Comparison of ENCODE assay signal across 21 cellular contexts in the genomic region with DNA sequence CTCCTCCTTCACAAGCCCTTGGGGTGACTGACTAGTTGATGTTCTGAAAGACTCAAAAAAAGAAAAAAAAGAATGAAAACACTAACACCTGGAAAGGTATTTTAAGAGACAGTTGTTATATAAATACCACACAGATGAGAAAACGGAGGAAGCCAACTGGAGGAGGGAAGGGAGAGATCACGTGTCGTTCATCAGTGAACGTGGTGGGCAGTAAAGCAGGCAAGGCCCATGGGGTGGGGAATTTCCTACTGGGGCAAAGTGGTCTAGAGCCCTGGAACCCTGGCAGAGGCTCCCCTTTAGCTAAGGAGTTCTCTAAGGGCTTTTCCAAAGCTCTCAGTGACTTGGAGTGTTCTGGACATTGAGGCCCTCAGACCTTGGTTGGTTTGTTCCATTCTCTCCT.
"Had no signal": no experiment of that assay in that cellular context is flagged by ENCODE, and none has a peak within 500 bp of the region (broad histone marks: within the 10 kb centered on the region; RNA-seq: fewer than 3 reads in every experiment).

No MANE protein-coding gene starts in this region.

- H3K27ac ChIP-seq: esophagus squamous epithelium, left ventricle myocardium inferior, pancreas, prostate gland, thoracic aorta, vagina had no signal

- FAIRE-seq: frontal cortex, pancreas had no signal

- H3K36me3 ChIP-seq: esophagus squamous epithelium, pancreas, prostate gland, thoracic aorta, vagina had no signal

- ATAC-seq: activated CD8-positive, alpha-beta T cell treated with anti-CD3 and anti-CD28 coated beads for 36 hours; activated naive CD4-positive, alpha-beta T cell treated with anti-CD3 and anti-CD28 coated beads, Interleukin-2, amount 50 U/mL, for 72 hours; activated T-cell treated with anti-CD3 and anti-CD28 coated beads, Interleukin-2, amount 50 U/mL, for 72 hours; pancreas had no signal

- H3K9me3 ChIP-seq: esophagus squamous epithelium, left ventricle myocardium inferior, pancreas, prostate gland, thoracic aorta, vagina had no signal

- DNase-seq: activated B cell treated with CpG ODN at 0.5 μM for 24 hours; activated CD4-positive, alpha-beta T cell treated with anti-CD3 and anti-CD28 coated beads, Interleukin-2, amount 50 U/mL, for 1 hour; activated CD8-positive, alpha-beta T cell treated with anti-CD3 and anti-CD28 coated beads for 36 hours; activated naive CD4-positive, alpha-beta T cell; activated T-cell treated with anti-CD3 and anti-CD28 coated beads, Interleukin-2, amount 50 U/mL, for 72 hours; effector CD4-positive, alpha-beta T cell; esophagus squamous epithelium; left ventricle myocardium inferior; mesendoderm; stimulated activated CD4-positive, alpha-beta T cell treated with anti-CD3 and anti-CD28 coated beads, Interleukin-15, amount 100 ng/mL, for 24 hours; stimulated activated CD4-positive, alpha-beta T cell treated with anti-CD3 and anti-CD28 coated beads, Interleukin-2, amount 100 ng/mL, for 24 hours; stimulated activated naive CD4-positive, alpha-beta T cell; T-helper 2 cell; trophoblast cell had no signal

- H3K4me3 ChIP-seq: esophagus squamous epithelium, left ventricle myocardium inferior, lung, pancreas, prostate gland, thoracic aorta, vagina had no signal

- H3K27me3 ChIP-seq: esophagus squamous epithelium, pancreas, vagina had no signal

- H3K4me1 ChIP-seq: pancreas, prostate gland, vagina had no signal
